Comparison of ENCODE assay signal across 14 cellular contexts in the genomic region with DNA sequence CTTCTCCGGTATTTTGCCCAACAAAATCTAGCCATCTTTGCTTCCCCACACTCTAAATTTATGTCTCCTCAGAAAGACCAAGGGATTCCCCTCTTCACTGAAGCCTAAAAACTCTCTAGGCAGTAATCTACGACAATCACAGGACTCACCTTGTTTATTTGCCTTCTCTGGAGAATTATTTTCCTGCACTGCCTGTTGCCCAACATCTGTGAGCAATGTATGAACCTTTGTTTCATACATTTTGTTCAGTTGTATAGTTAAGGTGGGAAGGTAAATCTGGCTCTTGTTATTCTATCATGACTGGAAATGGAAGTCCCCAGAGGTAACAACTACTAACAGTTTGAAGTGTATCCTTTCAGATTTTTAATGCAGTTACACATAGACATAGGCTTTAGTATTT. TPM values are rescaled to one million over a fixed set of nuclear protein-coding genes. Genes with fewer than 3 reads are reported as not detected.
A peak's percentile ranks its signal among the peaks of the same experiment; 100 is the strongest.
DNase-seq lines count a peak whose midpoint lies in the region; ATAC-seq and TF ChIP-seq lines count a peak whose summit lies in the region.
"Had no signal": no experiment of that assay in that cellular context is flagged by ENCODE, and none has a peak within 500 bp of the region (broad histone marks: within the 10 kb centered on the region; RNA-seq: fewer than 3 reads in every experiment).

No MANE protein-coding gene starts in this region.

- dilution Hi-C loops in mammary epithelial cell (cut with HindIII; ENCODE audit: low sequenced_read_pairs): no loop called here

- no peaks in the 10 kb centered on the region for H3K9me3 ChIP-seq in BLaER1
- no peaks in the 10 kb centered on the region for H3K9me3 ChIP-seq in HUES64 (ENCODE audit: insufficient read depth, low read depth, low read length)
- H3K9me3 ChIP-seq in mammary epithelial cell (replicated peaks; ENCODE audit: insufficient read depth, low read length): no peaks in the 10 kb centered on the region
- H3K9me3 ChIP-seq: tibial artery had no signal

- no TSS peak for BruUV-seq in mammary epithelial cell (replicated peaks; lab: Mats Ljungman, UMichigan)

- peak overlapping the region; percentile 93 for H3K4me2 ChIP-seq in BLaER1
- H3K4me2 ChIP-seq in mammary epithelial cell (ENCODE audit: insufficient read depth, low read depth, low read length): peak overlapping the region; percentile 76

- H3K4me3 ChIP-seq in BLaER1 (no peak overlapping the region), HUES64 (ENCODE audit: low read length) (peak overlapping the region; percentile 95; the same call in 1 of the 2 replicates), mammary epithelial cell (replicated peaks in 1 of 3; ENCODE audit: insufficient read depth in 1 of 3, low read depth in 2 of 3, low read length in 3 of 3) (peak overlapping the region in 1 of 3 experiments; percentile 98)

- no peak overlapping the region for H2AFZ ChIP-seq in mammary epithelial cell (ENCODE audit: low read depth, low read length)

- in situ Hi-C loops in mammary epithelial cell (cut with MboI; ENCODE audit: low sequenced_read_pairs in 2 of 2): no loop called here

- peak overlapping the region; percentile 29 to 100 (median 48) for H3K27ac Mint-ChIP-seq in naive B cell

- H3K4me1 ChIP-seq in BLaER1: peaks cover 42% of the 10 kb centered on the region
- peaks cover 13% of the 10 kb centered on the region; the same call in 1 of the 2 replicates for H3K4me1 ChIP-seq in HUES64 (ENCODE audit: insufficient read depth, low read length)
- H3K4me1 ChIP-seq in mammary epithelial cell (ENCODE audit: insufficient read depth, low read length): peaks cover 9% of the 10 kb centered on the region

- H3K27me3 Mint-ChIP-seq in naive B cell: no peaks in the 10 kb centered on the region

- WGBS in HUES64: 55% methylated on average over 2 of the region's 2 CpGs
- 81% methylated on average over 2 of the region's 2 CpGs for WGBS in mammary epithelial cell (ENCODE audit: low coverage, missing lambda C conversion rate)

- H3K27me3 ChIP-seq in BLaER1 (no peaks in the 10 kb centered on the region), HUES64 (ENCODE audit: insufficient read depth, low read length) (no peaks in the 10 kb centered on the region), mammary epithelial cell (ENCODE audit: insufficient read depth, low read length) (no peaks in the 10 kb centered on the region)
- H3K27me3 ChIP-seq: tibial artery had no signal

- H3K79me2 ChIP-seq in mammary epithelial cell (ENCODE audit: insufficient read depth, low read length): peaks cover 90% of the 10 kb centered on the region

- no peak for TF ChIP-seq CTCF in mammary epithelial cell (conservative IDR thresholded peaks at IDR 0.05 in 1 of 2, IDR thresholded peaks at IDR 0.05 in 1 of 2; ENCODE audit: extremely low read depth in 1 of 2, insufficient read depth in 1 of 2, low read depth in 1 of 2, low read length in 2 of 2)

- intact Hi-C loops in mammary epithelial cell (cut with micrococcal nuclease): no loop called here

- H3K36me3 ChIP-seq in BLaER1: peaks cover 63% of the 10 kb centered on the region
- H3K36me3 ChIP-seq in HUES64 (ENCODE audit: insufficient read depth, low read length): peaks cover 54% of the 10 kb centered on the region
- peaks cover 27% of the 10 kb centered on the region for H3K36me3 ChIP-seq in mammary epithelial cell (ENCODE audit: insufficient read depth, low read length)

- no peaks in the 10 kb centered on the region for H3K9me3 Mint-ChIP-seq in naive B cell

- no peak overlapping the region for H3K9ac ChIP-seq in BLaER1
- no peak overlapping the region for H3K9ac ChIP-seq in HUES64 (ENCODE audit: low read depth, low read length)
- no peak overlapping the region for H3K9ac ChIP-seq in mammary epithelial cell (ENCODE audit: insufficient read depth, low read length)

- H3K27ac ChIP-seq in BLaER1 (no peak overlapping the region), HUES64 (ENCODE audit: low read depth, low read length) (no peak overlapping the region), mammary epithelial cell (ENCODE audit: insufficient read depth, low read depth, low read length) (no peak overlapping the region)

- CTCF ChIA-PET in mammary epithelial cell (lab: Charles Lee; ENCODE audit: low non-redundant PET): no interaction called here

- H3K4me3 Mint-ChIP-seq in naive B cell: peak overlapping the region in 4 of 8 donors; percentile 96 to 100 (median 98)

- peaks cover 24 to 27% of the 10 kb centered on the region in 2 donors for H3K36me3 Mint-ChIP-seq in naive B cell

- DNase-seq in mammary epithelial cell (peak; percentile 47), naive B cell (no peak), EL (no peak), H4 (ENCODE audit: low spot score) (no peak), GDM1 (lab: John Stamatoyannopoulos, UW) (no peak)
- DNase-seq: amniotic stem cell; H7; midbrain; NCI-H1417 treated with DMSO at 0.1 percent for 48 hours; stimulated activated CD4-positive, alpha-beta T cell treated with anti-CD3 and anti-CD28 coated beads, Interleukin-2, amount 100 ng/mL, for 24 hours; tibial artery had no signal

- ATAC-seq in naive B cell (ENCODE audit: low read depth in 2 of 2) (no peak), GM18861 (IDR thresholded peaks at IDR 0.05; ENCODE audit: unreplicated experiment) (no peak)

- peaks cover 22 to 45% (median 29%) of the 10 kb centered on the region in 3 donors for H3K4me1 Mint-ChIP-seq in naive B cell

- peaks cover 57% of the 10 kb centered on the region for H4K20me1 ChIP-seq in BLaER1
- no peaks in the 10 kb centered on the region for H4K20me1 ChIP-seq in mammary epithelial cell (ENCODE audit: insufficient read depth, low read length)

RNA-seq across cellular contexts. Expression of a gene that starts 2.2 kb away (rescaled TPM):
- 73.8 TPM for polyA plus RNA-seq in HUES64 (2013, experiment 1 of 2)
- polyA plus RNA-seq in HUES64 (2013, experiment 2 of 2): 69.4 TPM
- total RNA-seq in mammary epithelial cell: 100 to 1,000 TPM; 155 to 173 TPM
- polyA plus RNA-seq in mammary epithelial cell: 120 TPM
- 348 TPM for polyA minus RNA-seq in mammary epithelial cell
- 100 to 1,000 TPM; 107 to 130 (median 119) TPM for polyA plus RNA-seq in naive B cell (ENCODE audit: low read depth in 6 of 6)
- 90.1 and 101 TPM in 2 replicates for total RNA-seq in H4 (2014; rRNA removed; shearing (Covaris generic))

RNA-seq across cellular contexts. Expression of a gene that starts 2.3 kb away (rescaled TPM):
- 53.9 TPM for polyA plus RNA-seq in HUES64 (2013, experiment 1 of 2)
- polyA plus RNA-seq in HUES64 (2013, experiment 2 of 2): 51.9 TPM
- total RNA-seq in mammary epithelial cell: 100 to 1,000 TPM in 1 of 2 donors, 10 to 100 TPM in 1; 85.0 to 102 TPM
- polyA plus RNA-seq in mammary epithelial cell: 145 TPM
- 95.9 TPM for polyA minus RNA-seq in mammary epithelial cell
- polyA plus RNA-seq in naive B cell (ENCODE audit: low read depth in 6 of 6): 100 to 1,000 TPM in 1 of 6 donors, 10 to 100 TPM in 5; 81.1 to 182 (median 89.3) TPM
- 61.7 and 72.0 TPM in 2 replicates for total RNA-seq in H4 (2014; rRNA removed; shearing (Covaris generic))

RNA-seq across cellular contexts. Expression of a gene that starts 26.0 kb away (rescaled TPM):
- polyA plus RNA-seq in HUES64 (2013, experiment 1 of 2): 0.55 TPM
- polyA plus RNA-seq in HUES64 (2013, experiment 2 of 2): 1.8 TPM
- not detected for total RNA-seq in mammary epithelial cell
- polyA plus RNA-seq in mammary epithelial cell (0.10 TPM), naive B cell (ENCODE audit: low read depth in 6 of 6) (not detected)
- 1.2 TPM for polyA minus RNA-seq in mammary epithelial cell
- 0.04 TPM in 1 of 2 replicates, not detected in the other for total RNA-seq in H4 (2014; rRNA removed; shearing (Covaris generic))

RNA-seq across cellular contexts. Expression of a gene that starts 55.9 kb away (rescaled TPM):
- 48.1 TPM for polyA plus RNA-seq in HUES64 (2013, experiment 1 of 2)
- 50.5 TPM for polyA plus RNA-seq in HUES64 (2013, experiment 2 of 2)
- total RNA-seq in mammary epithelial cell: 10 to 100 TPM; 50.3 to 51.3 TPM
- polyA plus RNA-seq in mammary epithelial cell (32.1 TPM), naive B cell (ENCODE audit: low read depth in 6 of 6) (100 to 1,000 TPM in 1 of 6 donors, 10 to 100 TPM in 5; 49.2 to 108 (median 57.9) TPM)
- polyA minus RNA-seq in mammary epithelial cell: 31.3 TPM
- total RNA-seq in H4 (2014; rRNA removed; shearing (Covaris generic)): 71.4 and 80.8 TPM in 2 replicates

RNA-seq across cellular contexts. Expression of a gene that starts 59.5 kb away (rescaled TPM):
- polyA plus RNA-seq in HUES64 (2013, experiment 1 of 2): 41.6 TPM
- polyA plus RNA-seq in HUES64 (2013, experiment 2 of 2): 53.8 TPM
- 10 to 100 TPM in 1 of 2 donors, 1 to 10 TPM in 1; 8.7 to 10.3 TPM for total RNA-seq in mammary epithelial cell
- 7.4 TPM for polyA plus RNA-seq in mammary epithelial cell
- polyA minus RNA-seq in mammary epithelial cell: 6.4 TPM
- polyA plus RNA-seq in naive B cell (ENCODE audit: low read depth in 6 of 6): under 1 TPM in 5 of 6 donors, not detected in 1; 0.05 to 0.19 (median 0.08) TPM
- total RNA-seq in H4 (2014; rRNA removed; shearing (Covaris generic)): 1.2 and 1.8 TPM in 2 replicates
